9 cellular contexts compared by ENCODE assay signal in the genomic region with DNA sequence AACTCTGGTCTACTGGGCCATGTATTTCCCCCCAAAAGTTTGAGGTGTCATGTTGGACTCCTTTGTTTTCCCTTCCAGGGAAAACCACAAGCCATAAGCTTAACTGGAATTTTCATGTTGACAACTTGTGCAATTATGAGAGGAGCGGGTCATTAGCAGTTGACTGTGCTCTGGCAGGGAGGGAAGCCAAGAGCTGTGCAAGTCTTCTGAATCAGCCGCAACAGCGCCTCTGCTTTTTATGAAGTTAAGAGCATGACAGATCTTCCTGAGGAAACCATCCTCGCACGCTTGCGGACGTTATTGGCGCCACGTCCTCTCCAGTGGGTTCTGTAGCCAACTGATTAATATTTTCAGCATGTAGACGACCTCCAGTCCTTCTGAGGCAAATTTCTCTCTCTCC.
DNase-seq lines count a peak whose midpoint lies in the region; ATAC-seq and TF ChIP-seq lines count a peak whose summit lies in the region.
"Had no signal": no experiment of that assay in that cellular context is flagged by ENCODE, and none has a peak within 500 bp of the region (broad histone marks: within the 10 kb centered on the region; RNA-seq: fewer than 3 reads in every experiment).

No MANE protein-coding gene starts in this region.

- DNase-seq in CMK (ENCODE audit: low read depth) (peak; percentile 17), SK-MEL-5 (ENCODE audit: low read depth, low spot score) (peak; percentile 17), cardiac muscle cell (ENCODE audit: low read depth in 1 of 2, low spot score in 1 of 2) (peak; percentile 10 to 75), cerebellum (ENCODE audit: low spot score) (no peak), NOMO-1 (lab: John Stamatoyannopoulos, UW; ENCODE audit: unreplicated experiment in 2 of 2) (no peak), SIG-M5 treated with dmso at 0.1 percent for 504 hours (lab: John Stamatoyannopoulos, UW; ENCODE audit: unreplicated experiment) (no peak)
- DNase-seq: stimulated activated CD4-positive, alpha-beta T cell treated with anti-CD3 and anti-CD28 coated beads, Interleukin-4, amount 100 ng/mL, for 24 hours had no signal

- no peaks in the 10 kb centered on the region for H3K4me1 ChIP-seq in cardiac muscle cell (ENCODE audit: low read depth)

- in situ Hi-C loops in SK-MEL-5 (cut with HindIII; ENCODE audit: low pct_unique_long_range_greater_than_20kb, low sequenced_read_pairs), result no loop called here

- no peak for ATAC-seq in GM19324 (IDR thresholded peaks at IDR 0.05; ENCODE audit: low FRiP score, unreplicated experiment)

- H3K36me3 ChIP-seq in cardiac muscle cell, result no peaks in the 10 kb centered on the region

- H3K27ac ChIP-seq in 22Rv1 (no peak overlapping the region), cardiac muscle cell (no peak overlapping the region)

- no peak overlapping the region for H3K4me3 ChIP-seq in cardiac muscle cell

- no peaks in the 10 kb centered on the region for H3K27me3 ChIP-seq in cardiac muscle cell

- TF ChIP-seq CTCF in 22Rv1 (IDR thresholded peaks at IDR 0.05) (0 out of 2 replicates have a peak, but pooled peaks have one; percentile 18), cardiac muscle cell (IDR thresholded peaks at IDR 0.05; ENCODE audit: low read depth, low read length) (peak; percentile 26)

- H3K9me3 ChIP-seq in cardiac muscle cell (ENCODE audit: low read depth), result no peaks in the 10 kb centered on the region

Comparison
In these comparisons a context has a peak if more than half of its experiments do, and no peak if none do; other contexts are left out.
1. DNase-seq: peak in CMK (single experiment), SK-MEL-5 (single experiment) and cardiac muscle cell (2 of 2); none in cerebellum (single experiment), NOMO-1 (0 of 2) and SIG-M5 treated with dmso at 0.1 percent for 504 hours (single experiment).